8 cellular contexts compared by ENCODE assay signal in genomic region chr2:96265349-96265839, GRCh38. TPM values are rescaled to one million over a fixed set of nuclear protein-coding genes. Genes with fewer than 3 reads are reported as not detected.
DNase-seq lines count a peak whose midpoint lies in the region; ATAC-seq and TF ChIP-seq lines count a peak whose summit lies in the region.

No MANE protein-coding gene starts in this region.

- ATAC-seq in HG02852 (IDR thresholded peaks at IDR 0.05; ENCODE audit: unreplicated experiment) (peak; percentile 29), body of pancreas (peak; percentile 6)

- no peaks in the 10 kb centered on the region for H3K27me3 ChIP-seq in body of pancreas
- H3K27me3 ChIP-seq in spleen (replicated peaks in 1 of 7) = no peaks in the 10 kb centered on the region

- intact Hi-C loops in body of pancreas (cut with DNase I) = no loop called here
- intact Hi-C loops in spleen (cut with DNase I; ENCODE audit: low total_unique reads) = loop anchor here (5.0 kb wide), 1 partner anchor 58 kb away; the partner anchor contains the start of gene STARD7

- H3K4me1 ChIP-seq in body of pancreas (peaks cover 58% of the 10 kb centered on the region), spleen (peaks cover 44 to 72% (median 63%) of the 10 kb centered on the region in 6 donors)

- peak overlapping the region; percentile 55 to 94 (median 90) for H3K27ac ChIP-seq in body of pancreas
- H3K27ac ChIP-seq in spleen = peak overlapping the region; percentile 75 to 99 (median 94)

- TF ChIP-seq CTCF in body of pancreas (IDR thresholded peaks at IDR 0.05) = no peak
- TF ChIP-seq CTCF in spleen (IDR thresholded peaks at IDR 0.05 in 8 of 11, conservative IDR thresholded peaks at IDR 0.05 in 3 of 11) = no peak

- peaks cover 0 to 16% of the 10 kb centered on the region in 2 donors for H3K36me3 ChIP-seq in body of pancreas (replicated peaks in 1 of 2; ENCODE audit: insufficient read depth in 1 of 2, low read depth in 2 of 2)
- H3K36me3 ChIP-seq in spleen = peaks cover 0 to 66% (median 37%) of the 10 kb centered on the region in 6 donors

- peak overlapping the region; percentile 80 to 95 for H3K4me3 ChIP-seq in body of pancreas
- H3K4me3 ChIP-seq in iPS-18c (ENCODE audit: insufficient read depth, low read depth, low read length) = peak overlapping the region; percentile 99
- H3K4me3 ChIP-seq in spleen = peak overlapping the region; percentile 83 to 98 (median 93)

- peak; percentile 84 for DNase-seq in DMS 273 (lab: John Stamatoyannopoulos, UW; ENCODE audit: unreplicated experiment)
- no peak for DNase-seq in DMS 273 treated with DMSO at 0.1 percent for 48 hours (lab: John Stamatoyannopoulos, UW)
- peak; percentile 31 for DNase-seq in RPMI7951 (ENCODE audit: low read depth)
- DNase-seq in body of pancreas = peak in 3 of 4 donors; percentile 39 to 46 (median 42)
- DNase-seq in spleen = no peak
- no peak for DNase-seq in medulla oblongata (ENCODE audit: extremely low spot score)

- 0 to 1% methylated on average over 13 to 45 of the region's 49 CpGs for WGBS in body of pancreas, 2 donors
- WGBS in spleen, 5 donors = 1% methylated on average over 32 to 49 of the region's 49 CpGs

- H3K9me3 ChIP-seq in body of pancreas (no peaks in the 10 kb centered on the region), iPS-18c (ENCODE audit: control insufficient read depth, insufficient read depth, low read length) (peaks cover 2% of the 10 kb centered on the region), spleen (no peaks in the 10 kb centered on the region)

- TF ChIP-seq POLR2A in body of pancreas (IDR thresholded peaks at IDR 0.05) (no peak), spleen (IDR thresholded peaks at IDR 0.05) (no peak)

RNA-seq across cellular contexts. Expression of gene TMEM127, which starts 0.4 kb away (rescaled TPM):
- total RNA-seq in RPMI7951 (2014; rRNA removed; shearing (Covaris generic)) = 21.3 and 23.5 TPM in 2 replicates
- total RNA-seq in body of pancreas (10 to 100 TPM; 22.1 to 33.5 TPM), spleen (10 to 100 TPM; 61.1 to 83.3 (median 70.0) TPM)
- polyA plus RNA-seq in spleen = 10 to 100 TPM in 1 of 3 donors, 1 to 10 TPM in 2; 7.5 to 17.3 (median 8.4) TPM

RNA-seq across cellular contexts. Expression of gene CIAO1, which starts 0.6 kb away (rescaled TPM):
- 116 and 147 TPM in 2 replicates for total RNA-seq in RPMI7951 (2014; rRNA removed; shearing (Covaris generic))
- total RNA-seq in body of pancreas (10 to 100 TPM; 58.1 to 92.0 TPM), spleen (100 to 1,000 TPM in 3 of 7 donors, 10 to 100 TPM in 4; 63.9 to 122 (median 76.7) TPM)
- 10 to 100 TPM; 31.3 to 49.1 (median 39.5) TPM for polyA plus RNA-seq in spleen

RNA-seq across cellular contexts. Expression of gene SNRNP200, which starts 40.0 kb away (rescaled TPM):
- 46.1 and 49.3 TPM in 2 replicates for total RNA-seq in RPMI7951 (2014; rRNA removed; shearing (Covaris generic))
- total RNA-seq in body of pancreas = 100 to 1,000 TPM in 1 of 2 donors, 10 to 100 TPM in 1; 58.1 to 110 TPM
- total RNA-seq in spleen = 100 to 1,000 TPM; 110 to 139 (median 130) TPM
- 10 to 100 TPM; 60.5 to 74.4 (median 73.6) TPM for polyA plus RNA-seq in spleen

RNA-seq across cellular contexts. Expression of gene STARD7, which starts 56.8 kb away (rescaled TPM):
- total RNA-seq in RPMI7951 (2014; rRNA removed; shearing (Covaris generic)) = 131 and 142 TPM in 2 replicates
- total RNA-seq in body of pancreas = 10 to 100 TPM; 68.5 to 91.3 TPM
- 100 to 1,000 TPM in 5 of 7 donors, 10 to 100 TPM in 2; 89.8 to 174 (median 123) TPM for total RNA-seq in spleen
- 10 to 100 TPM; 45.1 to 73.0 (median 52.2) TPM for polyA plus RNA-seq in spleen

RNA-seq across cellular contexts. Expression of gene ITPRIPL1, which starts 59.7 kb away (rescaled TPM):
- total RNA-seq in RPMI7951 (2014; rRNA removed; shearing (Covaris generic)) = 14.5 and 15.9 TPM in 2 replicates
- total RNA-seq in body of pancreas (1 to 10 TPM in 1 of 2 donors, under 1 TPM in 1; 0.33 to 1.8 TPM), spleen (1 to 10 TPM; 2.9 to 6.6 (median 4.4) TPM)
- 1 to 10 TPM in 1 of 3 donors, under 1 TPM in 2; 0.80 to 1.4 (median 0.90) TPM for polyA plus RNA-seq in spleen

Comparison
In these comparisons a context has a peak if more than half of its experiments do, and no peak if none do; other contexts are left out.
1. DNase-seq: peak in DMS 273 (single experiment), RPMI7951 (single experiment) and body of pancreas (3 of 4); none in DMS 273 treated with DMSO at 0.1 percent for 48 hours (single experiment), spleen (single experiment) and medulla oblongata (single experiment).
2. Peak in every context shown above with its lines, with median percentiles within 50 percentile points of each other: H3K4me3 ChIP-seq.